In the genomic region with DNA sequence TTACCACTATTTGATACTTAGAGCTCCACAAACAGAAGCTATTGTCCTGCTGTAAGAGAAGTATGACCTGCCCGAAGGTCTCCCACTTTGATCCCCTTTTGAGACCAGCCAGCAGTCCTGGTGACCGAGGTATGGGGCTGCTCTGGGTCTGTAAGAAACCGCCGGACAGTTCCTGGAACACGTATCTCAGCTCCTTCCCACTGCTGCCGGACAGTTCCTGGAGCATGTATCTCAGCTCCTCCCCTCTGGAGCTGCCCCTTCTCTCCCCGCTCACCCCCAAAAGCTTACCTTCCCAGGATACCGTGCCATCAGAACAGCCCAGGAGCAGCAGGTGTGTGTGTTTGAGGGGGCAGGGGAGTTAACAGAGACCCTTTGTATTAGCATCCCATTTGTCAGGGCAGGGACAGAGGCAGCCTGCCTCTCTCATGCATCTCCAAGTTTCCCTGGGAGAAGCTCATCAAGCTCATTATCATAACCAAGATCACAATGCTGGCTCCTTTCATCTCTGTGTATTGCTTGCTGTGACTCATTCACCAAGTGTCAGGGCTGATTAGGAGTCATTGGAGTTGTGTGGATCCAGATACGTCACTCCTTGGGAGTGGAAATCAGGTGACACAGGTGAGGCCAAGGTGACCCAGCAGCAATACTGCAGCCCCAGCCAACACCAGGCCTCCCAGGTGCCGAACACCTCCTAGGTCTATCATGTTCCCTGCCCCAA, we compare ENCODE assay signal across 18 cellular contexts. TPM values are rescaled to one million over a fixed set of nuclear protein-coding genes. Genes with fewer than 3 reads are reported as not detected.
A peak's percentile ranks its signal among the peaks of the same experiment; 100 is the strongest.
DNase-seq lines count a peak whose midpoint lies in the region; ATAC-seq and TF ChIP-seq lines count a peak whose summit lies in the region.
"Had no signal": no experiment of that assay in that cellular context is flagged by ENCODE, and none has a peak within 500 bp of the region (broad histone marks: within the 10 kb centered on the region; RNA-seq: fewer than 3 reads in every experiment).

No MANE protein-coding gene starts in this region.

- H4K91ac ChIP-seq in neuronal stem cell (ENCODE audit: low read depth, low read length, poor library complexity), result no peak overlapping the region

- H3K9ac ChIP-seq in ES-I3 (ENCODE audit: low read depth, low read length), result peak overlapping the region; percentile 8; the same call in 1 of the 2 replicates
- no peak overlapping the region for H3K9ac ChIP-seq in neuronal stem cell (ENCODE audit: low read depth, low read length, poor library complexity)

- H3K9me3 ChIP-seq in ES-I3 (ENCODE audit: control insufficient read depth, insufficient read depth, low read length) (no peaks in the 10 kb centered on the region), hepatocyte (ENCODE audit: low read depth) (no peaks in the 10 kb centered on the region), neuronal stem cell (replicated peaks in 1 of 2; ENCODE audit: control insufficient read depth in 2 of 2, insufficient read depth in 1 of 2, low read depth in 1 of 2, low read length in 2 of 2) (no peaks in the 10 kb centered on the region)
- H3K9me3 ChIP-seq: gastrocnemius medialis had no signal

- H4K8ac ChIP-seq in neuronal stem cell (ENCODE audit: low read depth, low read length), result no peak overlapping the region

- no peak for ATAC-seq in stimulated activated naive CD8-positive, alpha-beta T cell treated with anti-CD3 and anti-CD28 coated beads, Interleukin-15, Interleukin-2, amounts not matched to agents 100 U/mL and 50 U/mL, for 24 hours
- ATAC-seq: gastrocnemius medialis, left cardiac atrium, sciatic nerve had no signal

- H2AFZ ChIP-seq in hepatocyte (no peak overlapping the region), neuronal stem cell (ENCODE audit: low read length) (no peak overlapping the region)

- 52% methylated on average over 10 of the region's 10 CpGs for WGBS in hepatocyte (ENCODE audit: low lambda C conversion rate, missing lambda C conversion rate)
- WGBS in neuronal stem cell (ENCODE audit: extremely low coverage in 2 of 2, insufficient read length in 2 of 2, insufficient replicate concordance in 1 of 2), 2 donors, result no CpG with 5 or more reads among the region's 10 CpGs

- H2BK15ac ChIP-seq in neuronal stem cell (ENCODE audit: low read length), result no peak overlapping the region

- H3K4me2 ChIP-seq in hepatocyte (peak overlapping the region; percentile 54), neuronal stem cell (ENCODE audit: insufficient read depth, low read length, poor library complexity, severe bottlenecking) (no peak overlapping the region)

- no peak overlapping the region for H2BK120ac ChIP-seq in neuronal stem cell (ENCODE audit: low read depth, low read length)

- no peaks in the 10 kb centered on the region for H3K9me2 ChIP-seq in hepatocyte (replicated peaks; ENCODE audit: insufficient read depth)

- H3K4me3 ChIP-seq in hepatocyte (no peak overlapping the region), neuronal stem cell (ENCODE audit: low read length in 2 of 2) (no peak overlapping the region)
- H3K4me3 ChIP-seq: gastrocnemius medialis had no signal

- H2AK5ac ChIP-seq in neuronal stem cell (ENCODE audit: low read depth, low read length), result peak overlapping the region; percentile 21

- no peak overlapping the region for H3K4ac ChIP-seq in neuronal stem cell (ENCODE audit: low read length)

- no peak overlapping the region for H3K14ac ChIP-seq in neuronal stem cell (ENCODE audit: low read length)

- peak overlapping the region; percentile 92 for H3K27ac ChIP-seq in hepatocyte
- no peak overlapping the region for H3K27ac ChIP-seq in neuronal stem cell (replicated peaks; ENCODE audit: low read length)
- H3K27ac ChIP-seq: gastrocnemius medialis had no signal

- no peaks in the 10 kb centered on the region for H3K36me3 ChIP-seq in ES-I3 (ENCODE audit: insufficient read depth, low read length)
- no peaks in the 10 kb centered on the region for H3K36me3 ChIP-seq in hepatocyte (replicated peaks; ENCODE audit: insufficient read depth, low read depth)
- H3K36me3 ChIP-seq in neuronal stem cell (replicated peaks in 1 of 2; ENCODE audit: control insufficient read depth in 2 of 2, insufficient read depth in 2 of 2, low read length in 2 of 2), result no peaks in the 10 kb centered on the region
- H3K36me3 ChIP-seq: gastrocnemius medialis had no signal

- H3K79me2 ChIP-seq in hepatocyte, result no peaks in the 10 kb centered on the region

- no peak overlapping the region for H3K23ac ChIP-seq in neuronal stem cell (ENCODE audit: low read depth, low read length, poor library complexity)

- H3K79me1 ChIP-seq in neuronal stem cell (ENCODE audit: low read depth, low read length), result no peaks in the 10 kb centered on the region

- no peak for TF ChIP-seq CTCF in hepatocyte (IDR thresholded peaks at IDR 0.05; ENCODE audit: poor library complexity)

- H3K27me3 ChIP-seq in hepatocyte (no peaks in the 10 kb centered on the region), neuronal stem cell (ENCODE audit: control insufficient read depth in 3 of 3, insufficient read depth in 3 of 3, low read depth in 1 of 3, low read length in 3 of 3) (peaks cover 0 to 26% (median 2%) of the 10 kb centered on the region in 3 experiments)
- H3K27me3 ChIP-seq: gastrocnemius medialis had no signal

- peak; percentile 18 for DNase-seq in OCI-M1 (lab: John Stamatoyannopoulos, UW)
- peak; percentile 82 for DNase-seq in hepatocyte (ENCODE audit: low spot score)
- no peak for DNase-seq in neuronal stem cell (ENCODE audit: low spot score)
- DNase-seq in stimulated activated CD4-positive, alpha-beta T cell treated with anti-CD3 and anti-CD28 coated beads, Interleukin-12 subunit alpha, Interleukin-12 subunit beta, amount 100 ng/mL, for 4 hours, result no peak
- DNase-seq in HUDEP-2 (lab: John Stamatoyannopoulos, UW; ENCODE audit: unreplicated experiment in 76 of 76), result no peak
- DNase-seq in KG1 (lab: John Stamatoyannopoulos, UW), result no peak
- no peak for DNase-seq in stimulated activated naive CD8-positive, alpha-beta T cell treated with anti-CD3 and anti-CD28 coated beads, Interleukin-15, Interleukin-2, amounts not matched to agents 100 U/mL and 50 U/mL, for 24 hours
- DNase-seq: central memory CD4-positive, alpha-beta T cell; gastrocnemius medialis; left cardiac atrium; naive B cell; NCI-H1436; NCI-H510A treated with DMSO at 0.1 percent for 48 hours; RPMI8226; stimulated activated CD4-positive, alpha-beta T cell treated with anti-CD3 and anti-CD28 coated beads, Interleukin-4, amount 100 ng/mL, for 4 hours had no signal

- no peak overlapping the region for H2BK5ac ChIP-seq in neuronal stem cell (ENCODE audit: low read length)

- no peaks in the 10 kb centered on the region for H4K20me1 ChIP-seq in hepatocyte (ENCODE audit: insufficient read depth, poor library complexity, severe bottlenecking)

- H3K4me1 ChIP-seq in ES-I3 (ENCODE audit: insufficient read depth, low read length) (peaks cover 63% of the 10 kb centered on the region), hepatocyte (ENCODE audit: insufficient read depth) (peaks cover 31% of the 10 kb centered on the region), neuronal stem cell (ENCODE audit: control insufficient read depth in 2 of 2, insufficient read depth in 1 of 2, low read depth in 1 of 2, low read length in 2 of 2) (peaks cover 32 to 42% of the 10 kb centered on the region in 2 donors)

- H3K18ac ChIP-seq in neuronal stem cell (ENCODE audit: low read length), result no peak overlapping the region

- H2BK12ac ChIP-seq in neuronal stem cell (ENCODE audit: low read length), result no peak overlapping the region

RNA-seq across cellular contexts. Expression of a gene that starts 25.3 kb away (rescaled TPM):
- total RNA-seq in hepatocyte, result not detected in 2 replicates
- polyA plus RNA-seq in hepatocyte, result 0.28 TPM in 1 of 2 replicates, not detected in the other
- polyA plus RNA-seq in neuronal stem cell (2013, experiment 1 of 2), result 0.11 TPM
- 0.08 TPM for polyA plus RNA-seq in neuronal stem cell (2013, experiment 2 of 2)
- total RNA-seq: gastrocnemius medialis, left cardiac atrium, sciatic nerve had no signal
- polyA plus RNA-seq: AG04450 had no signal

RNA-seq across cellular contexts. Expression of a gene that starts 43.6 kb away (rescaled TPM):
- 0.83 and 0.84 TPM in 2 replicates for total RNA-seq in hepatocyte
- polyA plus RNA-seq in hepatocyte, result 8.7 and 10.8 TPM in 2 replicates
- polyA plus RNA-seq in neuronal stem cell (2013, experiment 1 of 2), result 3.9 TPM
- 4.0 TPM for polyA plus RNA-seq in neuronal stem cell (2013, experiment 2 of 2)

Comparison
In these comparisons a context has a peak if more than half of its experiments do, and no peak if none do; other contexts are left out.
1. DNase-seq: peak in OCI-M1 (single experiment) and hepatocyte (single experiment); none in neuronal stem cell (single experiment), stimulated activated CD4-positive, alpha-beta T cell treated with anti-CD3 and anti-CD28 coated beads, Interleukin-12 subunit alpha, Interleukin-12 subunit beta, amount 100 ng/mL, for 4 hours (single experiment), HUDEP-2 (0 of 76), KG1 (single experiment) and stimulated activated naive CD8-positive, alpha-beta T cell treated with anti-CD3 and anti-CD28 coated beads, Interleukin-15, Interleukin-2, amounts not matched to agents 100 U/mL and 50 U/mL, for 24 hours (single experiment).